Comparison of ENCODE assay signal across 28 cellular contexts in genomic region chr2:55247025-55247424, GRCh38.
"Had no signal": no experiment of that assay in that cellular context is flagged by ENCODE, and none has a peak within 500 bp of the region (broad histone marks: within the 10 kb centered on the region; RNA-seq: fewer than 3 reads in every experiment).

No MANE protein-coding gene starts in this region.

- H3K4me3 Mint-ChIP-seq: activated CD8-positive, alpha-beta T cell treated with anti-CD3 and anti-CD28 coated beads, Interleukin-2, amount 10 ng/mL, durations not matched to agents 7 days and 5 days; activated naive CD8-positive, alpha-beta T cell treated with anti-CD3 and anti-CD28 coated beads, Interleukin-2, amount 10 ng/mL, durations not matched to agents 7 days and 5 days; central memory CD8-positive, alpha-beta T cell; T-helper 17 cell; WTC11 had no signal

- FAIRE-seq: bronchial epithelial cell had no signal

- H3K4me3 ChIP-seq: adrenal gland, body of pancreas had no signal

- H3K27me3 ChIP-seq: adrenal gland, body of pancreas had no signal

- H3K27ac ChIP-seq: adrenal gland, body of pancreas had no signal

- ATAC-seq: activated CD8-positive, alpha-beta T cell treated with anti-CD3 and anti-CD28 coated beads, Interleukin-2, amount 10 ng/mL, durations not matched to agents 7 days and 5 days; body of pancreas; T-helper 17 cell; WTC11 had no signal

- H3K27me3 Mint-ChIP-seq: activated naive CD8-positive, alpha-beta T cell treated with anti-CD3 and anti-CD28 coated beads, Interleukin-2, amount 10 ng/mL, durations not matched to agents 7 days and 5 days; central memory CD8-positive, alpha-beta T cell; T-helper 17 cell had no signal

- H3K27ac Mint-ChIP-seq: activated CD8-positive, alpha-beta T cell treated with anti-CD3 and anti-CD28 coated beads, Interleukin-2, amount 10 ng/mL, durations not matched to agents 7 days and 5 days; activated naive CD8-positive, alpha-beta T cell treated with anti-CD3 and anti-CD28 coated beads, Interleukin-2, amount 10 ng/mL, durations not matched to agents 7 days and 5 days; activated T-helper 2 cell treated with anti-CD3 and anti-CD28 coated beads, Interferon-gamma antibody, Interleukin-2, Interleukin-4, amounts not matched to agents 10 μg/mL and 5 μg/mL and 100 μg/mL, durations not matched to agents 14 hours and 24 hours and 36 hours; WTC11 had no signal

- DNase-seq: activated CD4-positive, alpha-beta T cell treated with anti-CD3 and anti-CD28 coated beads for 48 hours; activated CD4-positive, alpha-beta T cell treated with anti-CD3 and anti-CD28 coated beads, Interleukin-2, amount 50 U/mL, for 4 hours; activated CD4-positive, CD25-positive, alpha-beta regulatory T cell treated with anti-CD3 and anti-CD28 coated beads, Interleukin-2, amount 50 U/mL, for 72 hours; activated CD8-positive, alpha-beta memory T cell treated with anti-CD3 and anti-CD28 coated beads, Interleukin-2, amount 50 U/mL, for 48 hours; activated CD8-positive, alpha-beta T cell treated with anti-CD3 and anti-CD28 coated beads, Interleukin-2, amount 10 ng/mL, durations not matched to agents 7 days and 5 days; activated gamma-delta T cell treated with Interleukin-2 at 50 U/mL for 16 hours; activated naive CD4-positive, alpha-beta T cell treated with anti-CD3 and anti-CD28 coated beads, Interleukin-2, amount 50 U/mL, for 16 hours; activated naive CD8-positive, alpha-beta T cell treated with anti-CD3 and anti-CD28 coated beads, Interleukin-2, amount 10 ng/mL, durations not matched to agents 7 days and 5 days; activated T-cell treated with anti-CD3 and anti-CD28 coated beads, Interleukin-2, amount 50 U/mL, for 1 hour; aorta; body of pancreas; Karpas-422; MM.1S; NCI-H1105; NCI-H1436; NCI-H1694 treated with DMSO at 0.1 percent for 48 hours; NCI-H2081; NCI-H226; NCI-H526; NCI-H774; SIG-M5; T-helper 17 cell; T-helper 9 cell had no signal

- H3K4me1 ChIP-seq: adrenal gland, body of pancreas had no signal

- H3K9me3 Mint-ChIP-seq: activated naive CD8-positive, alpha-beta T cell treated with anti-CD3 and anti-CD28 coated beads, Interleukin-2, amount 10 ng/mL, durations not matched to agents 7 days and 5 days; activated T-helper 2 cell treated with anti-CD3 and anti-CD28 coated beads, Interferon-gamma antibody, Interleukin-2, Interleukin-4, amounts not matched to agents 10 μg/mL and 5 μg/mL and 100 μg/mL, durations not matched to agents 14 hours and 24 hours and 36 hours; central memory CD8-positive, alpha-beta T cell; WTC11 had no signal

- H3K9me3 ChIP-seq: adrenal gland, body of pancreas had no signal

- H3K4me1 Mint-ChIP-seq: activated naive CD8-positive, alpha-beta T cell treated with anti-CD3 and anti-CD28 coated beads, Interleukin-2, amount 10 ng/mL, durations not matched to agents 7 days and 5 days; central memory CD8-positive, alpha-beta T cell; T-helper 17 cell; WTC11 had no signal
